Comparison of ENCODE assay signal across 8 cellular contexts in genomic region chr3:72888546-72889309, GRCh38. TPM values are rescaled to one million over a fixed set of nuclear protein-coding genes. Genes with fewer than 3 reads are reported as not detected.
DNase-seq lines count a peak whose midpoint lies in the region; ATAC-seq and TF ChIP-seq lines count a peak whose summit lies in the region.

No MANE protein-coding gene starts in this region.

- H4K8ac ChIP-seq in mesenchymal stem cell (ENCODE audit: low read length) = no peak overlapping the region

- peak overlapping the region; percentile 74 to 82 for H3K18ac ChIP-seq in mesenchymal stem cell (ENCODE audit: low read depth in 1 of 2, low read length in 2 of 2)

- peak overlapping the region; percentile 20 for H2AFZ ChIP-seq in ACC112 (ENCODE audit: low read length, unreplicated experiment)
- H2AFZ ChIP-seq in mesenchymal stem cell (ENCODE audit: low read depth, low read length) = no peak overlapping the region

- TF ChIP-seq CTCF in breast epithelium (IDR thresholded peaks at IDR 0.05) (no peak), vagina (IDR thresholded peaks at IDR 0.05) (no peak)

- H3K27me3 ChIP-seq in ACC112 (ENCODE audit: insufficient read depth, low read length) (no peaks in the 10 kb centered on the region), breast epithelium (no peaks in the 10 kb centered on the region), mesenchymal stem cell (ENCODE audit: control insufficient read depth in 1 of 2, insufficient read depth in 1 of 2, low read length in 2 of 2) (no peaks in the 10 kb centered on the region), vagina (no peaks in the 10 kb centered on the region)

- peaks cover 10% of the 10 kb centered on the region for H3K79me2 ChIP-seq in ACC112 (ENCODE audit: control insufficient read depth, insufficient read depth, low read length, unreplicated experiment)

- peak overlapping the region; percentile 22 for H2BK120ac ChIP-seq in mesenchymal stem cell (ENCODE audit: low read depth, low read length)

- intact Hi-C loops in breast epithelium (cut with DNase I; ENCODE audit: low total_unique reads) (no loop called here), vagina (cut with DNase I) (no loop called here)

- no peak overlapping the region for H2AK5ac ChIP-seq in mesenchymal stem cell (ENCODE audit: low read length, severe bottlenecking)

- peak overlapping the region; percentile 82 for H3K4me3 ChIP-seq in ACC112 (ENCODE audit: low read depth, low read length)
- peak overlapping the region; percentile 46 to 74 (median 62) for H3K4me3 ChIP-seq in breast epithelium
- H3K4me3 ChIP-seq in mesenchymal stem cell (ENCODE audit: insufficient read depth in 1 of 2, low read depth in 1 of 2, low read length in 2 of 2) = peak overlapping the region; percentile 64 to 80
- peak overlapping the region; percentile 49 to 54 for H3K4me3 ChIP-seq in vagina

- peak overlapping the region; percentile 83 for H3K9ac ChIP-seq in mesenchymal stem cell (ENCODE audit: low read length)

- peaks cover 4% of the 10 kb centered on the region for H3K79me1 ChIP-seq in mesenchymal stem cell (replicated peaks; ENCODE audit: low read length, poor library complexity, severe bottlenecking)

- H2BK12ac ChIP-seq in mesenchymal stem cell (ENCODE audit: low read length in 2 of 2) = no peak overlapping the region

- H3K36me3 ChIP-seq in ACC112 (ENCODE audit: insufficient read depth, low read length) = no peaks in the 10 kb centered on the region
- H3K36me3 ChIP-seq in breast epithelium = no peaks in the 10 kb centered on the region
- H3K36me3 ChIP-seq in mesenchymal stem cell (ENCODE audit: control insufficient read depth in 1 of 2, insufficient read depth in 2 of 2, low read depth in 1 of 2, low read length in 2 of 2) = no peaks in the 10 kb centered on the region
- H3K36me3 ChIP-seq in vagina = no peaks in the 10 kb centered on the region

- H3K4ac ChIP-seq in mesenchymal stem cell (ENCODE audit: low read depth in 1 of 2, low read length in 2 of 2) = no peak overlapping the region

- H4K91ac ChIP-seq in mesenchymal stem cell (ENCODE audit: low read length) = no peak overlapping the region

- H3K23ac ChIP-seq in mesenchymal stem cell (ENCODE audit: low read length in 2 of 2) = no peak overlapping the region

- H2BK15ac ChIP-seq in mesenchymal stem cell (ENCODE audit: low read depth, poor library complexity, severe bottlenecking) = peak overlapping the region; percentile 20

- H3K4me1 ChIP-seq in ACC112 (ENCODE audit: control insufficient read depth, insufficient read depth, low read length, unreplicated experiment) = peaks cover 41% of the 10 kb centered on the region
- H3K4me1 ChIP-seq in breast epithelium = peaks cover 11 to 13% of the 10 kb centered on the region in 2 donors
- H3K4me1 ChIP-seq in mesenchymal stem cell (ENCODE audit: control insufficient read depth, insufficient read depth, low read depth, low read length) = peaks cover 10% of the 10 kb centered on the region
- peaks cover 50% of the 10 kb centered on the region for H3K4me1 ChIP-seq in vagina

- no peak overlapping the region for H2BK5ac ChIP-seq in mesenchymal stem cell (ENCODE audit: low read depth, low read length, poor library complexity, severe bottlenecking)

- H3K9me3 ChIP-seq in breast epithelium = no peaks in the 10 kb centered on the region
- H3K9me3 ChIP-seq in mesenchymal stem cell (ENCODE audit: control insufficient read depth, low read length) = no peaks in the 10 kb centered on the region
- H3K9me3 ChIP-seq in vagina = no peaks in the 10 kb centered on the region

- DNase-seq in HT1080 (ENCODE audit: low read depth) (peak; percentile 14), breast epithelium (ENCODE audit: low spot score in 2 of 2) (no peak), mesenchymal stem cell (peak; percentile 58), vagina (ENCODE audit: extremely low spot score in 2 of 2) (no peak)

- peak overlapping the region; percentile 87 for H3K4me2 ChIP-seq in mesenchymal stem cell (ENCODE audit: low read length, poor library complexity, severe bottlenecking)

- TF ChIP-seq POLR2A in breast epithelium (IDR thresholded peaks at IDR 0.05) = no peak
- TF ChIP-seq POLR2A in vagina (IDR thresholded peaks at IDR 0.05) = no peak

- no peak overlapping the region for H3K14ac ChIP-seq in mesenchymal stem cell (ENCODE audit: low read length in 2 of 2)

- H3K27ac ChIP-seq in ACC112 (ENCODE audit: low read depth, low read length) (peak overlapping the region; percentile 5; the same call in 1 of the 2 replicates), breast epithelium (peak overlapping the region; percentile 81 to 88), mesenchymal stem cell (ENCODE audit: low read length, poor library complexity, severe bottlenecking) (peak overlapping the region; percentile 38), vagina (peak overlapping the region; percentile 62)

- WGBS in mesenchymal stem cell = 5% methylated on average over 16 of the region's 21 CpGs

- ATAC-seq in HG03025 (IDR thresholded peaks at IDR 0.05; ENCODE audit: low FRiP score, unreplicated experiment) (no peak), HG03097 (IDR thresholded peaks at IDR 0.05; ENCODE audit: low FRiP score, unreplicated experiment) (no peak), HG03039 (IDR thresholded peaks at IDR 0.05; ENCODE audit: unreplicated experiment) (no peak)

RNA-seq across cellular contexts. Expression of gene GXYLT2, which starts 0.9 kb away (rescaled TPM):
- total RNA-seq in HT1080 (2014; rRNA removed; shearing (Covaris generic)) = 8.0 and 11.3 TPM in 2 replicates
- polyA plus RNA-seq in HT1080 (2015; cell fraction: cytosol; rRNA removed) = 8.3 and 11.9 TPM in 2 replicates
- polyA plus RNA-seq in HT1080 (2015; cell fraction: nucleus; rRNA removed) = 4.2 and 4.7 TPM in 2 replicates
- 10 to 100 TPM in 1 of 3 donors, 1 to 10 TPM in 2; 5.6 to 15.4 (median 7.4) TPM for total RNA-seq in breast epithelium
- 9.0 TPM for polyA plus RNA-seq in mesenchymal stem cell (2013, experiment 1 of 2)
- 9.1 TPM for polyA plus RNA-seq in mesenchymal stem cell (2013, experiment 2 of 2)
- 10.1 TPM for total RNA-seq in vagina

RNA-seq across cellular contexts. Expression of gene SHQ1, which starts 40.5 kb away (rescaled TPM):
- total RNA-seq in HT1080 (2014; rRNA removed; shearing (Covaris generic)) = 32.3 and 40.4 TPM in 2 replicates
- polyA plus RNA-seq in HT1080 (2015; cell fraction: cytosol; rRNA removed) = 23.6 and 27.2 TPM in 2 replicates
- 26.4 and 31.2 TPM in 2 replicates for polyA plus RNA-seq in HT1080 (2015; cell fraction: nucleus; rRNA removed)
- total RNA-seq in breast epithelium = 10 to 100 TPM in 2 of 3 donors, 1 to 10 TPM in 1; 9.6 to 19.3 (median 17.4) TPM
- polyA plus RNA-seq in mesenchymal stem cell (2013, experiment 1 of 2) = 8.9 TPM
- polyA plus RNA-seq in mesenchymal stem cell (2013, experiment 2 of 2) = 8.9 TPM
- 12.3 TPM for total RNA-seq in vagina

Comparison
In these comparisons a context has a peak if more than half of its experiments do, and no peak if none do; other contexts are left out.
1. H3K27ac ChIP-seq: peak in every context shown above with its lines; median percentile 84 in breast epithelium; 62 in vagina; 38 in mesenchymal stem cell; 5 in ACC112.
2. DNase-seq: peak in HT1080 (single experiment) and mesenchymal stem cell (single experiment); none in breast epithelium (0 of 2) and vagina (0 of 2).
3. Peak in every context shown above with its lines, with median percentiles within 50 percentile points of each other: H3K4me3 ChIP-seq.